In genomic region chr1:117284408-117285215, GRCh38 we compare ENCODE assay signal across 8 cellular contexts.
A peak's percentile ranks its signal among the peaks of the same experiment; 100 is the strongest.
DNase-seq lines count a peak whose midpoint lies in the region; ATAC-seq, FAIRE-seq and TF ChIP-seq lines count a peak whose summit lies in the region.

No MANE protein-coding gene starts in this region.

- no peaks in the 10 kb centered on the region for H3K9me3 ChIP-seq in kidney (ENCODE audit: control insufficient read depth in 1 of 2, low read length in 2 of 2)
- H3K9me3 ChIP-seq in CD8-positive, alpha-beta T cell (ENCODE audit: low read length) = no peaks in the 10 kb centered on the region

- no peaks in the 10 kb centered on the region for H3K79me2 ChIP-seq in GM23338 (replicated peaks; ENCODE audit: insufficient read depth)

- H3K9ac ChIP-seq in kidney (ENCODE audit: low read length in 2 of 2) = no peak overlapping the region

- CTCF ChIA-PET in CD8-positive, alpha-beta T cell (lab: Charles Lee) = no interaction called here

- H3K27me3 ChIP-seq in GM23338 (ENCODE audit: insufficient read depth) = no peaks in the 10 kb centered on the region
- no peaks in the 10 kb centered on the region for H3K27me3 ChIP-seq in brain microvascular endothelial cell (replicated peaks)
- no peaks in the 10 kb centered on the region for H3K27me3 ChIP-seq in CD8-positive, alpha-beta T cell (ENCODE audit: insufficient read depth, low read length)

- H3K36me3 ChIP-seq in GM23338 (ENCODE audit: insufficient read depth) (no peaks in the 10 kb centered on the region), brain microvascular endothelial cell (replicated peaks) (no peaks in the 10 kb centered on the region), kidney (ENCODE audit: control insufficient read depth in 1 of 2, insufficient read depth in 2 of 2, low read length in 2 of 2) (no peaks in the 10 kb centered on the region)
- H3K36me3 ChIP-seq in CD8-positive, alpha-beta T cell (ENCODE audit: insufficient read depth, low read length) = no peaks in the 10 kb centered on the region

- H3K4me2 ChIP-seq in GM23338 = no peak overlapping the region

- intact Hi-C loops in kidney (cut with DNase I) = loop anchor here (10.0 kb wide), 1 partner anchor 220 kb away; the partner anchor contains the start of gene TTF2
- intact Hi-C loops in CD8-positive, alpha-beta T cell (cut with DNase I, micrococcal nuclease) = no loop called here

- POLR2A ChIA-PET in CD8-positive, alpha-beta T cell (lab: Charles Lee) = no interaction called here

- in situ Hi-C loops in brain microvascular endothelial cell (cut with HindIII; ENCODE audit: low pct_ligation_motif_present, low sequenced_read_pairs) = loop anchor here (25.0 kb wide), 1 partner anchor 172 kb away; the partner anchor contains the start of gene TRIM45

- no peaks in the 10 kb centered on the region for H3K9me2 ChIP-seq in GM23338 (ENCODE audit: insufficient read depth)

- FAIRE-seq in kidney (lab: Jason Lieb, UNC) = peak; percentile 55

- no peaks in the 10 kb centered on the region for H4K20me1 ChIP-seq in GM23338 (replicated peaks; ENCODE audit: insufficient read depth)

- no peak overlapping the region for H3K27ac ChIP-seq in GM23338 (ENCODE audit: low read depth)
- H3K27ac ChIP-seq in brain microvascular endothelial cell = no peak overlapping the region
- H3K27ac ChIP-seq in kidney (ENCODE audit: low read depth in 2 of 2, low read length in 2 of 2) = no peak overlapping the region
- no peak overlapping the region for H3K27ac ChIP-seq in CD8-positive, alpha-beta T cell (ENCODE audit: low read depth, low read length)

- H3K27me3 Mint-ChIP-seq in GM23338 (ENCODE audit: insufficient read depth, low read depth, poor library complexity) = no peaks in the 10 kb centered on the region
- H3K27me3 Mint-ChIP-seq in CD8-positive, alpha-beta T cell (ENCODE audit: low read depth) = peaks cover 7% of the 10 kb centered on the region

- no peaks in the 10 kb centered on the region for H3F3A ChIP-seq in GM23338 (replicated peaks; ENCODE audit: low read depth)

- peak; percentile 61 for DNase-seq in A172 (ENCODE audit: low spot score)
- DNase-seq in GM23338 (ENCODE audit: low spot score) = peak; percentile 82
- DNase-seq in NCI-H345 treated with DMSO at 0.1 percent for 48 hours (lab: John Stamatoyannopoulos, UW; ENCODE audit: unreplicated experiment) = peak; percentile 74
- DNase-seq in brain microvascular endothelial cell = peak; percentile 33
- DNase-seq in kidney = no peak
- no peak for DNase-seq in activated CD4-positive, CD25-positive, alpha-beta regulatory T cell treated with anti-CD3 and anti-CD28 coated beads, Interleukin-2, amount 50 U/mL, for 72 hours
- no peak for DNase-seq in CD8-positive, alpha-beta T cell

- H3K4me1 ChIP-seq in GM23338 (ENCODE audit: insufficient read depth) (no peaks in the 10 kb centered on the region), kidney (ENCODE audit: control insufficient read depth in 1 of 2, insufficient read depth in 1 of 2, low read depth in 1 of 2, low read length in 2 of 2) (no peaks in the 10 kb centered on the region)
- no peaks in the 10 kb centered on the region for H3K4me1 ChIP-seq in CD8-positive, alpha-beta T cell (ENCODE audit: insufficient read depth, low read length)

- H3K4me3 ChIP-seq in GM23338 (no peak overlapping the region), brain microvascular endothelial cell (ENCODE audit: low read depth, low read length) (no peak overlapping the region), kidney (ENCODE audit: low read length in 2 of 2) (no peak overlapping the region)
- no peak overlapping the region for H3K4me3 ChIP-seq in CD8-positive, alpha-beta T cell (ENCODE audit: low read depth, low read length)

- H3K36me3 Mint-ChIP-seq in GM23338 (ENCODE audit: low read depth) = no peaks in the 10 kb centered on the region
- H3K36me3 Mint-ChIP-seq in CD8-positive, alpha-beta T cell = no peaks in the 10 kb centered on the region

- no peaks in the 10 kb centered on the region for H3K9me3 Mint-ChIP-seq in GM23338
- no peaks in the 10 kb centered on the region for H3K9me3 Mint-ChIP-seq in CD8-positive, alpha-beta T cell

- H3K27ac Mint-ChIP-seq in GM23338 = no peak overlapping the region
- H3K27ac Mint-ChIP-seq in CD8-positive, alpha-beta T cell = no peak overlapping the region

- H3K4me1 Mint-ChIP-seq in GM23338 = peaks cover 5% of the 10 kb centered on the region; the same call in 2 of the 3 replicates
- H3K4me1 Mint-ChIP-seq in CD8-positive, alpha-beta T cell (ENCODE audit: low read depth) = no peaks in the 10 kb centered on the region

- H3K4me3 Mint-ChIP-seq in GM23338 = no peak overlapping the region
- H3K4me3 Mint-ChIP-seq in CD8-positive, alpha-beta T cell = no peak overlapping the region

- peak overlapping the region; percentile 86; the same call in 1 of the 2 replicates for H2AFZ ChIP-seq in GM23338

- TF ChIP-seq CTCF in GM23338 (conservative IDR thresholded peaks at IDR 0.05; ENCODE audit: low read depth in 2 of 2) (peak; percentile 87 to 97), brain microvascular endothelial cell (IDR thresholded peaks at IDR 0.05; ENCODE audit: low read depth, low read length, missing control alignments) (peak; percentile 70), kidney (IDR thresholded peaks at IDR 0.05; ENCODE audit: borderline replicate concordance, extremely low read depth, insufficient read depth) (peak; percentile 61)
- TF ChIP-seq CTCF in CD8-positive, alpha-beta T cell (IDR thresholded peaks at IDR 0.05) = no peak

- ATAC-seq in GM23338 (peak; percentile 93), HG03139 (IDR thresholded peaks at IDR 0.05; ENCODE audit: unreplicated experiment) (no peak)
- ATAC-seq in CD8-positive, alpha-beta T cell = no peak

TF ChIP-seq in GM23338, 12 proteins besides CTCF, POLR2A, EP300 and RAD21:
- TF ChIP-seq ETS1 (IDR thresholded peaks at IDR 0.05) (no peak), CREB1 (CRISPR knock-in tag; IDR thresholded peaks at IDR 0.05; ENCODE audit: low read depth) (no peak)
- TF ChIP-seq, protein P1, sequence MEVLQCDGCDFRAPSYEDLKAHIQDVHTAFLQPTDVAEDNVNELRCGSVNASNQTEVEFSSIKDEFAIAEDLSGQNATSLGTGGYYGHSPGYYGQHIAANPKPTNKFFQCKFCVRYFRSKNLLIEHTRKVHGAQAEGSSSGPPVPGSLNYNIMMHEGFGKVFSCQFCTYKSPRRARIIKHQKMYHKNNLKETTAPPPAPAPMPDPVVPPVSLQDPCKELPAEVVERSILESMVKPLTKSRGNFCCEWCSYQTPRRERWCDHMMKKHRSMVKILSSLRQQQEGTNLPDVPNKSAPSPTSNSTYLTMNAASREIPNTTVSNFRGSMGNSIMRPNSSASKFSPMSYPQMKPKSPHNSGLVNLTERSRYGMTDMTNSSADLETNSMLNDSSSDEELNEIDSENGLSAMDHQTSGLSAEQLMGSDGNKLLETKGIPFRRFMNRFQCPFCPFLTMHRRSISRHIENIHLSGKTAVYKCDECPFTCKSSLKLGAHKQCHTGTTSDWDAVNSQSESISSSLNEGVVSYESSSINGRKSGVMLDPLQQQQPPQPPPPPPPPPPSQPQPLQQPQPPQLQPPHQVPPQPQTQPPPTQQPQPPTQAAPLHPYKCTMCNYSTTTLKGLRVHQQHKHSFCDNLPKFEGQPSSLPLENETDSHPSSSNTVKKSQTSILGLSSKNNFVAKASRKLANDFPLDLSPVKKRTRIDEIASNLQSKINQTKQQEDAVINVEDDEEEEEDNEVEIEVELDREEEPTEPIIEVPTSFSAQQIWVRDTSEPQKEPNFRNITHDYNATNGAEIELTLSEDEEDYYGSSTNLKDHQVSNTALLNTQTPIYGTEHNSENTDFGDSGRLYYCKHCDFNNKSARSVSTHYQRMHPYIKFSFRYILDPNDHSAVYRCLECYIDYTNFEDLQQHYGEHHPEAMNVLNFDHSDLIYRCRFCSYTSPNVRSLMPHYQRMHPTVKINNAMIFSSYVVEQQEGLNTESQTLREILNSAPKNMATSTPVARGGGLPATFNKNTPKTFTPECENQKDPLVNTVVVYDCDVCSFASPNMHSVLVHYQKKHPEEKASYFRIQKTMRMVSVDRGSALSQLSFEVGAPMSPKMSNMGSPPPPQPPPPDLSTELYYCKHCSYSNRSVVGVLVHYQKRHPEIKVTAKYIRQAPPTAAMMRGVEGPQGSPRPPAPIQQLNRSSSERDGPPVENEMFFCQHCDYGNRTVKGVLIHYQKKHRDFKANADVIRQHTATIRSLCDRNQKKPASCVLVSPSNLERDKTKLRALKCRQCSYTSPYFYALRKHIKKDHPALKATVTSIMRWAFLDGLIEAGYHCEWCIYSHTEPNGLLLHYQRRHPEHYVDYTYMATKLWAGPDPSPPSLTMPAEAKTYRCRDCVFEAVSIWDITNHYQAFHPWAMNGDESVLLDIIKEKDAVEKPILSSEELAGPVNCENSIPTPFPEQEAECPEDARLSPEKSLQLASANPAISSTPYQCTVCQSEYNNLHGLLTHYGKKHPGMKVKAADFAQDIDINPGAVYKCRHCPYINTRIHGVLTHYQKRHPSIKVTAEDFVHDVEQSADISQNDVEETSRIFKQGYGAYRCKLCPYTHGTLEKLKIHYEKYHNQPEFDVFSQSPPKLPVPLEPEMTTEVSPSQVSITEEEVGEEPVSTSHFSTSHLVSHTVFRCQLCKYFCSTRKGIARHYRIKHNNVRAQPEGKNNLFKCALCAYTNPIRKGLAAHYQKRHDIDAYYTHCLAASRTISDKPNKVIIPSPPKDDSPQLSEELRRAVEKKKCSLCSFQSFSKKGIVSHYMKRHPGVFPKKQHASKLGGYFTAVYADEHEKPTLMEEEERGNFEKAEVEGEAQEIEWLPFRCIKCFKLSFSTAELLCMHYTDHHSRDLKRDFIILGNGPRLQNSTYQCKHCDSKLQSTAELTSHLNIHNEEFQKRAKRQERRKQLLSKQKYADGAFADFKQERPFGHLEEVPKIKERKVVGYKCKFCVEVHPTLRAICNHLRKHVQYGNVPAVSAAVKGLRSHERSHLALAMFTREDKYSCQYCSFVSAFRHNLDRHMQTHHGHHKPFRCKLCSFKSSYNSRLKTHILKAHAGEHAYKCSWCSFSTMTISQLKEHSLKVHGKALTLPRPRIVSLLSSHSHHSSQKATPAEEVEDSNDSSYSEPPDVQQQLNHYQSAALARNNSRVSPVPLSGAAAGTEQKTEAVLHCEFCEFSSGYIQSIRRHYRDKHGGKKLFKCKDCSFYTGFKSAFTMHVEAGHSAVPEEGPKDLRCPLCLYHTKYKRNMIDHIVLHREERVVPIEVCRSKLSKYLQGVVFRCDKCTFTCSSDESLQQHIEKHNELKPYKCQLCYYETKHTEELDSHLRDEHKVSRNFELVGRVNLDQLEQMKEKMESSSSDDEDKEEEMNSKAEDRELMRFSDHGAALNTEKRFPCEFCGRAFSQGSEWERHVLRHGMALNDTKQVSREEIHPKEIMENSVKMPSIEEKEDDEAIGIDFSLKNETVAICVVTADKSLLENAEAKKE (CRISPR knock-in tag; IDR thresholded peaks at IDR 0.05) = peak; percentile 71

Comparison
In these comparisons a context has a peak if more than half of its experiments do, and no peak if none do; other contexts are left out.
1. DNase-seq: peak in A172 (single experiment), GM23338 (single experiment), NCI-H345 treated with DMSO at 0.1 percent for 48 hours (single experiment) and brain microvascular endothelial cell (single experiment); none in kidney (single experiment), activated CD4-positive, CD25-positive, alpha-beta regulatory T cell treated with anti-CD3 and anti-CD28 coated beads, Interleukin-2, amount 50 U/mL, for 72 hours (single experiment) and CD8-positive, alpha-beta T cell (0 of 7).